21 cellular contexts compared by ENCODE assay signal in genomic region chr5:7874639-7875038, GRCh38. TPM values are rescaled to one million over a fixed set of nuclear protein-coding genes. Genes with fewer than 3 reads are reported as not detected.
DNase-seq lines count a peak whose midpoint lies in the region; ATAC-seq, FAIRE-seq and TF ChIP-seq lines count a peak whose summit lies in the region.
"Had no signal": no experiment of that assay in that cellular context is flagged by ENCODE, and none has a peak within 500 bp of the region (broad histone marks: within the 10 kb centered on the region; RNA-seq: fewer than 3 reads in every experiment).

No MANE protein-coding gene starts in this region.

- POLR2A ChIA-PET in GM12878 (lab: Charles Lee) = no interaction called here
- POLR2A ChIA-PET in A673 (lab: Charles Lee; ENCODE audit: low non-redundant PET) = no interaction called here

- SMC1A ChIA-PET in GM12878 (lab: Charles Lee; ENCODE audit: uncharacterized antibody, unreplicated experiment) = interaction anchor here (1.3 to 2.3 kb wide), 2 partner anchors 12 to 17 kb away, joined by 3 to 8 read pairs; no protein-coding TSS in a partner anchor

- H3K9me3 ChIP-seq in GM12878 (replicated peaks; ENCODE audit: control insufficient read depth, insufficient read depth, low read length) (no peaks in the 10 kb centered on the region), A673 (ENCODE audit: low read depth, low read length, poor library complexity, severe bottlenecking) (no peaks in the 10 kb centered on the region)
- H3K9me3 ChIP-seq: A549, Caco-2, HAP-1 had no signal

- CTCF ChIA-PET in GM12878 (lab: Yijun Ruan, JAX) = interaction anchor here (9.9 kb wide), 1 partner anchor 13 kb away, joined by 92 read pairs; no protein-coding TSS in a partner anchor
- CTCF ChIA-PET in A673 (lab: Charles Lee) = interaction anchor here (0.7 kb wide), 1 partner anchor 47 kb away, joined by 3 read pairs; no protein-coding TSS in a partner anchor

- H4K20me1 ChIP-seq in KMS-11 (ENCODE audit: insufficient read depth) (peaks cover 60% of the 10 kb centered on the region), GM12878 (ENCODE audit: control insufficient read depth, insufficient read depth) (0 out of 2 replicates have a peak, but pooled peaks cover 2% of the 10 kb centered on the region)

- H3K4me2 ChIP-seq in KMS-11 (peak overlapping the region; percentile 63), GM12878 (ENCODE audit: control insufficient read depth, insufficient read depth) (no peak overlapping the region)
- H3K4me2 ChIP-seq: A549 had no signal

- BruUV-seq in GM12878 (replicated peaks; lab: Mats Ljungman, UMichigan) (no TSS peak), A673 (replicated peaks; lab: Mats Ljungman, UMichigan) (no TSS peak)

- RAD21 ChIA-PET in GM12878 (lab: Charles Lee; ENCODE audit: unreplicated experiment) = interaction anchor here (2.3 kb wide), 1 partner anchor 13 kb away, joined by 8 read pairs; no protein-coding TSS in a partner anchor

- ATAC-seq in GM12878 = no peak
- no peak for ATAC-seq in HG03378 (IDR thresholded peaks at IDR 0.05; ENCODE audit: unreplicated experiment)
- ATAC-seq: A549; CD8-positive, alpha-beta T cell had no signal

- in situ Hi-C loops in GM12878 (cut with MboI) = no loop called here

- H3K79me2 ChIP-seq in KMS-11 (ENCODE audit: insufficient read depth, low read depth) = peaks cover 99% of the 10 kb centered on the region
- H3K79me2 ChIP-seq in GM12878 (ENCODE audit: control insufficient read depth, insufficient read depth, low read length) = peaks cover 48% of the 10 kb centered on the region

- no peaks in the 10 kb centered on the region for H3K27me3 ChIP-seq in KMS-11 (ENCODE audit: insufficient read depth, low read depth)
- no peaks in the 10 kb centered on the region for H3K27me3 ChIP-seq in GM12878 (replicated peaks in 1 of 2; ENCODE audit: control insufficient read depth in 2 of 2, insufficient read depth in 2 of 2, low read length in 1 of 2)
- no peaks in the 10 kb centered on the region for H3K27me3 ChIP-seq in A673 (replicated peaks; ENCODE audit: insufficient read depth, low read depth, low read length, poor library complexity)

- H3K4me1 ChIP-seq in KMS-11 (ENCODE audit: low read depth, poor library complexity, severe bottlenecking) (peaks cover 77% of the 10 kb centered on the region), GM12878 (ENCODE audit: control insufficient read depth, insufficient read depth, low read length) (peaks cover 58% of the 10 kb centered on the region), A673 (ENCODE audit: insufficient read depth, low read length, poor library complexity, severe bottlenecking) (peaks cover 22% of the 10 kb centered on the region)

- H2AFZ ChIP-seq in KMS-11 (ENCODE audit: low read depth) (no peak overlapping the region), GM12878 (ENCODE audit: control insufficient read depth, low read depth, low read length) (no peak overlapping the region)

- no peak for TF ChIP-seq EP300 in GM12878 (IDR thresholded peaks at IDR 0.05; ENCODE audit: borderline replicate concordance in 1 of 2, control insufficient read depth in 1 of 2, low read depth in 2 of 2, low read length in 2 of 2)

- TF ChIP-seq POLR2A in GM12878 (IDR thresholded peaks at IDR 0.05; ENCODE audit: low read depth, low read length) = no peak

- H3K27ac ChIP-seq in KMS-11 (peak overlapping the region; percentile 76; the same call in 1 of the 2 replicates), GM12878 (ENCODE audit: control insufficient read depth, insufficient read depth) (no peak overlapping the region), A673 (ENCODE audit: low read depth, low read length, poor library complexity, severe bottlenecking) (no peak overlapping the region)
- H3K27ac ChIP-seq: A549 had no signal

- intact Hi-C loops in GM12878 (cut with micrococcal nuclease; ENCODE audit: unreplicated experiment) = no loop called here
- intact Hi-C loops in A673 (cut with micrococcal nuclease; ENCODE audit: unreplicated experiment) = loop anchor here (10.0 kb wide), 1 partner anchor 1100 kb away; no protein-coding TSS in a partner anchor

- H3K9ac ChIP-seq in KMS-11 (no peak overlapping the region), GM12878 (ENCODE audit: control insufficient read depth, insufficient read depth, low read length) (no peak overlapping the region)

- H3K4me3 ChIP-seq in KMS-11 (IDR thresholded peaks at IDR 0.05; ENCODE audit: insufficient read depth, low read depth, low read length) (no peak overlapping the region), GM12878 (no peak overlapping the region), A673 (ENCODE audit: low read depth, low read length, poor library complexity, severe bottlenecking) (no peak overlapping the region)
- H3K4me3 ChIP-seq: A549, HAP-1 had no signal

- H3K36me3 ChIP-seq in KMS-11 (ENCODE audit: insufficient read depth) (peaks cover 31% of the 10 kb centered on the region), GM12878 (ENCODE audit: control insufficient read depth in 2 of 2, insufficient read depth in 2 of 2, low read length in 1 of 2) (peaks cover 7 to 14% of the 10 kb centered on the region in 2 experiments), A673 (ENCODE audit: insufficient read depth, low read length, poor library complexity, severe bottlenecking) (peaks cover 40% of the 10 kb centered on the region)

- DNase-seq in RCC 7860 (ENCODE audit: low spot score) (no peak), GM12878 (ENCODE audit: low read depth, low spot score) (no peak), HPDE6-E6E7 (ENCODE audit: extremely low spot score) (no peak), A673 (ENCODE audit: low spot score) (no peak), cerebellum (ENCODE audit: low spot score) (no peak)
- DNase-seq: 8988T; C1 segment of cervical spinal cord; Caco-2; CD8-positive, alpha-beta T cell; DMS153; DMS79; EL; GDM1; GOT3; HFFc6 had no signal

- WGBS in GM12878 (ENCODE audit: insufficient coverage, insufficient replicate concordance, low lambda C conversion rate, missing lambda C conversion rate) = 97% methylated on average over 2 of the region's 2 CpGs

- TF ChIP-seq CTCF in KMS-11 (conservative IDR thresholded peaks at IDR 0.05; ENCODE audit: low read depth, low read length) = no peak
- TF ChIP-seq CTCF in GM12878 (IDR thresholded peaks at IDR 0.05 in 2 of 3, conservative IDR thresholded peaks at IDR 0.05 in 1 of 3; ENCODE audit: control insufficient read depth in 2 of 3, extremely low read depth in 1 of 3, insufficient read depth in 1 of 3, low read depth in 3 of 3, low read length in 3 of 3) = no peak
- no peak for TF ChIP-seq CTCF in A673 (conservative IDR thresholded peaks at IDR 0.05; ENCODE audit: low read depth, low read length)

- no peak for TF ChIP-seq RAD21 in GM12878 (IDR thresholded peaks at IDR 0.05; ENCODE audit: insufficient read depth, low read depth, low read length)

- peak; percentile 36 for FAIRE-seq in RCC 7860 (lab: Jason Lieb, UNC)
- no peak for FAIRE-seq in GM12878 (lab: Jason Lieb, UNC)
- FAIRE-seq: A549, GM12892, H54 had no signal

RNA-seq across cellular contexts. Expression of gene MTRR, which starts 5.7 kb away (rescaled TPM):
- total RNA-seq in GM12878 (2013; cell fraction: nucleolus; rRNA removed) = 175 and 197 TPM in 2 replicates
- total RNA-seq in GM12878 (2014; rRNA removed) (32.5 and 46.3 TPM in 2 replicates), GM12878 (2014; rRNA removed; fragmentation: Illumina TruSeq; extraction: Trizol) (34.5 and 36.9 TPM in 2 replicates), GM12878 (2021) (44.7 and 47.9 TPM in 2 replicates), A673 (2021) (44.4 and 57.1 TPM in 2 replicates), cerebellum (38.0 TPM)
- polyA plus RNA-seq in GM12878 (2011; ENCODE audit: low read depth) = 28.6 TPM
- polyA plus RNA-seq in GM12878 (2011; rRNA removed) (67.1 and 76.9 TPM in 2 replicates), GM12878 (2014; fragmentation: Illumina TruSeq; extraction: Trizol) (55.4 and 70.2 TPM in 2 replicates), GM12878 (2014; fragmentation: Nextera tagmentation; extraction: Ambion mirVana) (10 to 100 TPM; 13.8 to 18.2 TPM), GM12878 (2014; rRNA removed) (38.3 and 39.7 TPM in 2 replicates), GM12878 (2016; fragmentation: Nextera tagmentation; extraction: Ambion mirVana) (10 to 100 TPM; 37.8 to 42.2 TPM)
- polyA plus RNA-seq in GM12878 (2011; cell fraction: cytosol; rRNA removed) = 46.2 and 59.2 TPM in 2 replicates
- 120 and 133 TPM in 2 replicates for polyA plus RNA-seq in GM12878 (2011; cell fraction: nucleus; rRNA removed)
- 23.6 and 26.3 TPM in 2 replicates for polyA plus RNA-seq in GM12878 (2012)
- polyA minus RNA-seq in GM12878 (2011; rRNA and poly(A)+ RNA removed) = 105 and 123 TPM in 2 replicates
- polyA minus RNA-seq in GM12878 (2011; cell fraction: cytosol; rRNA and poly(A)+ RNA removed) = 9.8 and 32.2 TPM in 2 replicates
- polyA minus RNA-seq in GM12878 (2011; cell fraction: nucleus; rRNA and poly(A)+ RNA removed) = 118 and 159 TPM in 2 replicates

RNA-seq across cellular contexts. Expression of gene FASTKD3, which starts 5.8 kb away (rescaled TPM):
- 35.2 and 43.6 TPM in 2 replicates for total RNA-seq in GM12878 (2013; cell fraction: nucleolus; rRNA removed)
- total RNA-seq in GM12878 (2014; rRNA removed) (14.1 and 19.3 TPM in 2 replicates), GM12878 (2014; rRNA removed; fragmentation: Illumina TruSeq; extraction: Trizol) (24.4 and 25.7 TPM in 2 replicates), GM12878 (2021) (11.9 and 12.1 TPM in 2 replicates), A673 (2021) (13.2 and 16.8 TPM in 2 replicates), cerebellum (13.6 TPM)
- polyA plus RNA-seq in GM12878 (2011; ENCODE audit: low read depth) = 11.1 TPM
- polyA plus RNA-seq in GM12878 (2011; rRNA removed) (19.9 and 32.8 TPM in 2 replicates), GM12878 (2014; fragmentation: Illumina TruSeq; extraction: Trizol) (30.2 and 49.0 TPM in 2 replicates), GM12878 (2014; fragmentation: Nextera tagmentation; extraction: Ambion mirVana) (10 to 100 TPM; 42.6 to 59.6 TPM), GM12878 (2014; rRNA removed) (15.7 and 24.9 TPM in 2 replicates), GM12878 (2016; fragmentation: Nextera tagmentation; extraction: Ambion mirVana) (10 to 100 TPM; 24.3 to 27.7 TPM)
- polyA plus RNA-seq in GM12878 (2011; cell fraction: cytosol; rRNA removed) = 8.6 and 8.9 TPM in 2 replicates
- polyA plus RNA-seq in GM12878 (2011; cell fraction: nucleus; rRNA removed) = 23.0 and 26.3 TPM in 2 replicates
- 10.7 and 11.2 TPM in 2 replicates for polyA plus RNA-seq in GM12878 (2012)
- 9.1 and 9.4 TPM in 2 replicates for polyA minus RNA-seq in GM12878 (2011; rRNA and poly(A)+ RNA removed)
- polyA minus RNA-seq in GM12878 (2011; cell fraction: cytosol; rRNA and poly(A)+ RNA removed) = 2.3 and 4.8 TPM in 2 replicates
- polyA minus RNA-seq in GM12878 (2011; cell fraction: nucleus; rRNA and poly(A)+ RNA removed) = 11.4 and 14.8 TPM in 2 replicates

RNA-seq across cellular contexts. Expression of gene CFAP90, which starts 23.7 kb away (rescaled TPM):
- not detected in 2 replicates for total RNA-seq in GM12878 (2013; cell fraction: nucleolus; rRNA removed)
- total RNA-seq in GM12878 (2014; rRNA removed) (not detected in 2 replicates), GM12878 (2014; rRNA removed; fragmentation: Illumina TruSeq; extraction: Trizol) (not detected in 2 replicates), GM12878 (2021) (not detected in 2 replicates), A673 (2021) (not detected in 2 replicates), cerebellum (2.7 TPM)
- not detected for polyA plus RNA-seq in GM12878 (2011; ENCODE audit: low read depth)
- polyA plus RNA-seq in GM12878 (2011; rRNA removed) (not detected in 2 replicates), GM12878 (2014; fragmentation: Illumina TruSeq; extraction: Trizol) (not detected in 2 replicates), GM12878 (2014; fragmentation: Nextera tagmentation; extraction: Ambion mirVana) (not detected), GM12878 (2014; rRNA removed) (not detected in 2 replicates), GM12878 (2016; fragmentation: Nextera tagmentation; extraction: Ambion mirVana) (not detected)
- not detected in 2 replicates for polyA plus RNA-seq in GM12878 (2011; cell fraction: cytosol; rRNA removed)
- not detected in 2 replicates for polyA plus RNA-seq in GM12878 (2011; cell fraction: nucleus; rRNA removed)
- polyA plus RNA-seq in GM12878 (2012) = not detected in 2 replicates
- polyA minus RNA-seq in GM12878 (2011; rRNA and poly(A)+ RNA removed) = not detected in 2 replicates
- polyA minus RNA-seq in GM12878 (2011; cell fraction: cytosol; rRNA and poly(A)+ RNA removed) = not detected in 2 replicates
- polyA minus RNA-seq in GM12878 (2011; cell fraction: nucleus; rRNA and poly(A)+ RNA removed) = not detected in 2 replicates
- total RNA-seq: CD8-positive, alpha-beta T cell; HFFc6 had no signal
